1 cellular context compared by ENCODE assay signal in genomic region chr1:21346304-21347071, GRCh38.
TF ChIP-seq lines count a peak whose summit lies in the region.

No MANE protein-coding gene starts in this region.

TF ChIP-seq in HCT116, 20 proteins besides CTCF, POLR2A, EP300 and RAD21:
- TF ChIP-seq SP1 (IDR thresholded peaks at IDR 0.05; ENCODE audit: low read depth) (no peak), TCF7L2 (IDR thresholded peaks at IDR 0.05; ENCODE audit: borderline replicate concordance, extremely low read depth, insufficient read depth, insufficient read length) (no peak), YY1 (IDR thresholded peaks at IDR 0.05; ENCODE audit: extremely low read depth, insufficient replicate concordance, low read depth, low read length) (no peak), EZH2 (IDR thresholded peaks at IDR 0.05) (no peak), MAX (IDR thresholded peaks at IDR 0.05) (no peak), ZFX (IDR thresholded peaks at IDR 0.05) (no peak), CEBPB (IDR thresholded peaks at IDR 0.05; ENCODE audit: low read depth) (no peak), POLR2AphosphoS5 (IDR thresholded peaks at IDR 0.05; ENCODE audit: low read depth, low read length) (no peak), ZBTB33 (IDR thresholded peaks at IDR 0.05; ENCODE audit: extremely low read depth, insufficient replicate concordance, low read length) (no peak), EZH2phosphoT487 (IDR thresholded peaks at IDR 0.05; ENCODE audit: borderline replicate concordance) (no peak), SRF (IDR thresholded peaks at IDR 0.05; ENCODE audit: low read depth) (no peak), JUND (IDR thresholded peaks at IDR 0.05) (no peak), ZNF274 (IDR thresholded peaks at IDR 0.05; ENCODE audit: low read depth, low read length) (no peak), ATF3 (IDR thresholded peaks at IDR 0.05) (no peak), ELF1 (IDR thresholded peaks at IDR 0.05; ENCODE audit: borderline replicate concordance, low read depth) (no peak), EGR1 (IDR thresholded peaks at IDR 0.05; ENCODE audit: low read depth) (no peak), REST (IDR thresholded peaks at IDR 0.05; ENCODE audit: low read depth) (no peak)
